Comparison of ENCODE assay signal across 15 cellular contexts in genomic region chr15:43879386-43880355, GRCh38. TPM values are rescaled to one million over a fixed set of nuclear protein-coding genes. Genes with fewer than 3 reads are reported as not detected.
DNase-seq lines count a peak whose midpoint lies in the region; ATAC-seq, FAIRE-seq and TF ChIP-seq lines count a peak whose summit lies in the region.
"Had no signal": no experiment of that assay in that cellular context is flagged by ENCODE, and none has a peak within 500 bp of the region (broad histone marks: within the 10 kb centered on the region; RNA-seq: fewer than 3 reads in every experiment).

No MANE protein-coding gene starts in this region.

- no peaks in the 10 kb centered on the region for H3K79me2 ChIP-seq in K562 (ENCODE audit: control insufficient read depth, insufficient read depth, low read length)

- BruUV-seq in Caco-2 (replicated peaks; lab: Mats Ljungman, UMichigan) (no TSS peak), K562 (replicated peaks; lab: Mats Ljungman, UMichigan) (no TSS peak)

- 93% methylated on average over 15 of the region's 15 CpGs for WGBS in K562 (ENCODE audit: insufficient coverage, low coverage, missing lambda C conversion rate)
- WGBS in heart right ventricle, 2 donors: 43 to 66% methylated on average over 15 of the region's 15 CpGs

- in situ Hi-C loops in K562 (cut with MboI): no loop called here

- H3K9ac ChIP-seq in K562 (ENCODE audit: insufficient read depth in 1 of 2, low read depth in 2 of 2, low read length in 2 of 2): no peak overlapping the region

- H3K27ac ChIP-seq in K562 (ENCODE audit: extremely low read depth, low read depth, low read length) (no peak overlapping the region), heart right ventricle (peak overlapping the region; percentile 68 to 97 (median 94))

- no peak overlapping the region for H2AFZ ChIP-seq in K562 (ENCODE audit: low read depth, low read length)

- DNase-seq in Caco-2 (peak; percentile 10 to 62), K562 (ENCODE audit: extremely low read depth in 1 of 4, low spot score in 3 of 4) (no peak), heart right ventricle (peak; percentile 47 to 62), mesenteric fat pad (ENCODE audit: low spot score) (peak; percentile 65), GM20000 (ENCODE audit: low spot score) (no peak), cerebellar cortex (ENCODE audit: low spot score) (no peak)
- DNase-seq: IMR-90, NCI-H1417, NCI-H1930, NCI-H2171, NCI-H446 treated with DMSO at 0.1 percent for 48 hours, NCI-H82 had no signal

- no peak for TF ChIP-seq POLR2A in K562 (conservative IDR thresholded peaks at IDR 0.05)

- peaks cover 20% of the 10 kb centered on the region for H3K4me1 Mint-ChIP-seq in Caco-2 (ENCODE audit: low read depth, unreplicated experiment)

- H3K27me3 ChIP-seq in Caco-2 (replicated peaks; ENCODE audit: control insufficient read depth, insufficient read depth, low read length) (no peaks in the 10 kb centered on the region), K562 (ENCODE audit: control insufficient read depth in 2 of 2, insufficient read depth in 2 of 2, low read length in 2 of 2) (no peaks in the 10 kb centered on the region), heart right ventricle (no peaks in the 10 kb centered on the region)

- H3K36me3 ChIP-seq in Caco-2 (ENCODE audit: control insufficient read depth, insufficient read depth, low read length): no peaks in the 10 kb centered on the region
- peaks cover 49% of the 10 kb centered on the region for H3K36me3 ChIP-seq in K562 (ENCODE audit: control insufficient read depth, insufficient read depth, low read length)
- H3K36me3 ChIP-seq in heart right ventricle: peaks cover 0 to 16% (median 0%) of the 10 kb centered on the region in 9 donors

- no peak overlapping the region for H3K4me2 ChIP-seq in K562 (ENCODE audit: insufficient read depth, low read length)

- FAIRE-seq in K562 (lab: Jason Lieb, UNC): no peak

- H3K27me3 Mint-ChIP-seq in Caco-2 (ENCODE audit: insufficient read depth, unreplicated experiment): no peaks in the 10 kb centered on the region

- H3K27ac Mint-ChIP-seq in Caco-2 (ENCODE audit: unreplicated experiment): no peak overlapping the region

- no peak for TF ChIP-seq RAD21 in K562 (CRISPR knock-in tag; conservative IDR thresholded peaks at IDR 0.05 in 1 of 2, IDR thresholded peaks at IDR 0.05 in 1 of 2)

- peaks cover 80% of the 10 kb centered on the region for H3K36me3 Mint-ChIP-seq in Caco-2 (ENCODE audit: insufficient read depth, unreplicated experiment)

- CTCF ChIA-PET in Caco-2 (lab: Charles Lee): interaction anchor here (0.7 kb wide), 1 partner anchor 849 kb away, joined by 6 read pairs; no protein-coding TSS in a partner anchor
- CTCF ChIA-PET in K562 (lab: Yijun Ruan, JAX; ENCODE audit: low intra/inter-chr PET ratio): no interaction called here

- no peaks in the 10 kb centered on the region; the same call in 1 of the 2 replicates for H4K20me1 ChIP-seq in K562 (replicated peaks; ENCODE audit: control insufficient read depth, insufficient read depth, low read length)

- intact Hi-C loops in Caco-2 (cut with micrococcal nuclease; ENCODE audit: unreplicated experiment) (loop anchor here (10.0 kb wide), 1 partner anchor 625 kb away; no protein-coding TSS in a partner anchor), K562 (cut with micrococcal nuclease) (no loop called here), heart right ventricle (cut with DNase I) (loop anchor here in 4 of 10 donors (2.0 to 10.0 kb wide), 3 partner anchors 15 to 335 kb away; no protein-coding TSS in a partner anchor)

- POLR2A ChIA-PET in Caco-2 (lab: Charles Lee): no interaction called here
- POLR2A ChIA-PET in K562 (lab: Yijun Ruan, JAX): interaction anchor here (0.6 to 1.1 kb wide), 3 partner anchors 11 to 409 kb away, joined by 3 to 6 read pairs (median 3); partner anchors contain the start of gene GOLM2

- no peak for TF ChIP-seq CTCF in Caco-2 (IDR thresholded peaks at IDR 0.05; ENCODE audit: insufficient read depth in 1 of 2, low read depth in 1 of 2, low read length in 1 of 2, severe bottlenecking in 1 of 2, unreplicated experiment in 1 of 2)
- no peak for TF ChIP-seq CTCF in K562 (IDR thresholded peaks at IDR 0.05 in 2 of 3, conservative IDR thresholded peaks at IDR 0.05 in 1 of 3; ENCODE audit: insufficient read depth in 2 of 3, low read depth in 1 of 3, low read length in 3 of 3)
- TF ChIP-seq CTCF in heart right ventricle (IDR thresholded peaks at IDR 0.05): no peak
- no peak for TF ChIP-seq CTCF in GM20000 (IDR thresholded peaks at IDR 0.05; ENCODE audit: extremely low read depth, missing control alignments)

- H3K9me3 ChIP-seq in Caco-2 (no peaks in the 10 kb centered on the region), K562 (replicated peaks; ENCODE audit: control insufficient read depth, insufficient read depth, low read depth, low read length) (no peaks in the 10 kb centered on the region), heart right ventricle (no peaks in the 10 kb centered on the region)

- H3K4me3 ChIP-seq in Caco-2 (ENCODE audit: low read depth, low read length) (no peak overlapping the region), K562 (no peak overlapping the region), heart right ventricle (peak overlapping the region; percentile 33 to 68 (median 52))

- H3K4me3 Mint-ChIP-seq in Caco-2 (ENCODE audit: unreplicated experiment): no peak overlapping the region

- no peaks in the 10 kb centered on the region for H3K9me3 Mint-ChIP-seq in Caco-2 (ENCODE audit: unreplicated experiment)

- no peak for TF ChIP-seq EP300 in K562 (IDR thresholded peaks at IDR 0.05; ENCODE audit: low read length)

- no peaks in the 10 kb centered on the region for H3K9me1 ChIP-seq in K562 (ENCODE audit: control insufficient read depth, insufficient read depth, low read length)

- ATAC-seq in K562: no peak
- peak; percentile 73 to 89 (median 82) for ATAC-seq in heart right ventricle
- no peak for ATAC-seq in HG03354 (IDR thresholded peaks at IDR 0.05; ENCODE audit: poor library complexity, severe bottlenecking, unreplicated experiment)
- ATAC-seq in GM21447 (IDR thresholded peaks at IDR 0.05; ENCODE audit: unreplicated experiment): no peak
- ATAC-seq: HCT116 had no signal

- H3K4me1 ChIP-seq in Caco-2: peaks cover 40% of the 10 kb centered on the region
- H3K4me1 ChIP-seq in K562 (replicated peaks in 1 of 2; ENCODE audit: control insufficient read depth in 2 of 2, insufficient read depth in 2 of 2, low read length in 2 of 2): no peaks in the 10 kb centered on the region
- peaks cover 0 to 51% (median 9%) of the 10 kb centered on the region in 9 donors for H3K4me1 ChIP-seq in heart right ventricle

TF ChIP-seq in K562, 482 proteins besides CTCF, POLR2A, EP300 and RAD21:
- TF ChIP-seq MYNN (IDR thresholded peaks at IDR 0.05) (0 out of 2 replicates have a peak, but pooled peaks have one; percentile 13), MYNN (CRISPR knock-in tag; IDR thresholded peaks at IDR 0.05) (no peak), NONO (IDR thresholded peaks at IDR 0.05; ENCODE audit: low read depth in 2 of 2, low read length in 1 of 2) (no peak)

RNA-seq across cellular contexts. Expression of gene WDR76, which starts 52.9 kb away (rescaled TPM):
- total RNA-seq in Caco-2 (2022): 25.3 and 26.9 TPM in 2 replicates
- total RNA-seq in K562 (2011; cell fraction: chromatin; rRNA removed; ENCODE audit: low replicate concordance): 23.0 and 47.6 TPM in 2 replicates
- total RNA-seq in K562 (2011; cell fraction: nucleolus; rRNA removed): 10.8 and 12.1 TPM in 2 replicates
- 15.4 and 20.5 TPM in 2 replicates for total RNA-seq in K562 (2011; cell fraction: nucleoplasm; rRNA removed)
- 37.6 and 40.4 TPM in 2 replicates for total RNA-seq in K562 (2014; rRNA removed)
- 69.5 and 85.1 TPM in 2 replicates for total RNA-seq in K562 (2014; rRNA removed; fragmentation: Illumina TruSeq; extraction: Trizol)
- 58.4 and 62.5 TPM in 2 replicates for total RNA-seq in K562 (2015; rRNA removed; fragmentation: Illumina TruSeq; extraction: Trizol)
- 43.7 and 46.3 TPM in 2 replicates for total RNA-seq in K562 (2021)
- polyA plus RNA-seq in K562 (2011; rRNA removed): 22.8 and 31.8 TPM in 2 replicates
- polyA plus RNA-seq in K562 (2011; cell fraction: cytosol; rRNA removed): 8.5 and 12.3 TPM in 2 replicates
- 9.7 and 10.2 TPM in 2 replicates for polyA plus RNA-seq in K562 (2011; cell fraction: nucleus; rRNA removed)
- polyA plus RNA-seq in K562 (2012): 28.3 and 31.8 TPM in 2 replicates
- polyA plus RNA-seq in K562 (2014; fragmentation: Illumina TruSeq; extraction: Trizol): 47.7 and 58.6 TPM in 2 replicates
- 10 to 100 TPM in 1 of 2 experiments, 1 to 10 TPM in 1; 9.8 to 22.8 TPM for polyA plus RNA-seq in K562 (2014; fragmentation: Nextera tagmentation; extraction: Ambion mirVana)
- 37.1 and 44.4 TPM in 2 replicates for polyA plus RNA-seq in K562 (2014; rRNA removed)
- polyA minus RNA-seq in K562 (2011; rRNA and poly(A)+ RNA removed): 40.4 and 43.0 TPM in 2 replicates
- 16.2 and 21.7 TPM in 2 replicates for polyA minus RNA-seq in K562 (2011; cell fraction: cytosol; rRNA and poly(A)+ RNA removed)
- 7.1 and 11.0 TPM in 2 replicates for polyA minus RNA-seq in K562 (2011; cell fraction: nucleus; rRNA and poly(A)+ RNA removed)
- total RNA-seq in heart right ventricle: 1 to 10 TPM in 7 of 10 donors, under 1 TPM in 3; 0.68 to 4.1 (median 1.7) TPM
- 1 to 10 TPM in 1 of 2 donors, under 1 TPM in 1; 0.73 to 1.8 TPM for polyA plus RNA-seq in heart right ventricle
- total RNA-seq in mesenteric fat pad: 2.2 TPM

RNA-seq across cellular contexts. Expression of gene MFAP1, which starts 55.2 kb away (rescaled TPM):
- 37.1 and 37.4 TPM in 2 replicates for total RNA-seq in Caco-2 (2022)
- total RNA-seq in K562 (2011; cell fraction: chromatin; rRNA removed; ENCODE audit: low replicate concordance): 14.8 and 40.8 TPM in 2 replicates
- total RNA-seq in K562 (2011; cell fraction: nucleolus; rRNA removed): 11.4 and 14.7 TPM in 2 replicates
- 17.6 and 18.2 TPM in 2 replicates for total RNA-seq in K562 (2011; cell fraction: nucleoplasm; rRNA removed)
- 35.9 and 44.6 TPM in 2 replicates for total RNA-seq in K562 (2014; rRNA removed)
- total RNA-seq in K562 (2014; rRNA removed; fragmentation: Illumina TruSeq; extraction: Trizol): 64.1 and 72.5 TPM in 2 replicates
- 57.1 and 59.8 TPM in 2 replicates for total RNA-seq in K562 (2015; rRNA removed; fragmentation: Illumina TruSeq; extraction: Trizol)
- 34.3 and 37.1 TPM in 2 replicates for total RNA-seq in K562 (2021)
- 25.1 and 37.4 TPM in 2 replicates for polyA plus RNA-seq in K562 (2011; rRNA removed)
- polyA plus RNA-seq in K562 (2011; cell fraction: cytosol; rRNA removed): 15.0 and 21.6 TPM in 2 replicates
- polyA plus RNA-seq in K562 (2011; cell fraction: nucleus; rRNA removed): 10.3 and 13.6 TPM in 2 replicates
- polyA plus RNA-seq in K562 (2012): 29.5 and 44.8 TPM in 2 replicates
- 57.8 and 62.8 TPM in 2 replicates for polyA plus RNA-seq in K562 (2014; fragmentation: Illumina TruSeq; extraction: Trizol)
- 10 to 100 TPM; 34.9 to 64.0 TPM for polyA plus RNA-seq in K562 (2014; fragmentation: Nextera tagmentation; extraction: Ambion mirVana)
- polyA plus RNA-seq in K562 (2014; rRNA removed): 38.9 and 48.2 TPM in 2 replicates
- 58.4 and 65.1 TPM in 2 replicates for polyA minus RNA-seq in K562 (2011; rRNA and poly(A)+ RNA removed)
- 11.1 and 18.8 TPM in 2 replicates for polyA minus RNA-seq in K562 (2011; cell fraction: cytosol; rRNA and poly(A)+ RNA removed)
- 5.8 and 14.3 TPM in 2 replicates for polyA minus RNA-seq in K562 (2011; cell fraction: nucleus; rRNA and poly(A)+ RNA removed)
- 10 to 100 TPM; 16.6 to 23.4 (median 20.7) TPM for total RNA-seq in heart right ventricle
- polyA plus RNA-seq in heart right ventricle: 10 to 100 TPM; 13.0 to 22.5 TPM
- total RNA-seq in mesenteric fat pad: 17.9 TPM

Comparison
In these comparisons a context has a peak if more than half of its experiments do, and no peak if none do; other contexts are left out.
1. DNase-seq: peak in Caco-2 (2 of 2), heart right ventricle (2 of 2) and mesenteric fat pad (single experiment); none in K562 (0 of 4), GM20000 (single experiment) and cerebellar cortex (single experiment).
2. H3K4me3 ChIP-seq: peak in heart right ventricle (10 of 10); none in Caco-2 (single experiment) and K562 (single experiment).
3. ATAC-seq: peak in heart right ventricle (8 of 8); none in K562 (single experiment), HG03354 (single experiment) and GM21447 (single experiment).